In the genomic region with DNA sequence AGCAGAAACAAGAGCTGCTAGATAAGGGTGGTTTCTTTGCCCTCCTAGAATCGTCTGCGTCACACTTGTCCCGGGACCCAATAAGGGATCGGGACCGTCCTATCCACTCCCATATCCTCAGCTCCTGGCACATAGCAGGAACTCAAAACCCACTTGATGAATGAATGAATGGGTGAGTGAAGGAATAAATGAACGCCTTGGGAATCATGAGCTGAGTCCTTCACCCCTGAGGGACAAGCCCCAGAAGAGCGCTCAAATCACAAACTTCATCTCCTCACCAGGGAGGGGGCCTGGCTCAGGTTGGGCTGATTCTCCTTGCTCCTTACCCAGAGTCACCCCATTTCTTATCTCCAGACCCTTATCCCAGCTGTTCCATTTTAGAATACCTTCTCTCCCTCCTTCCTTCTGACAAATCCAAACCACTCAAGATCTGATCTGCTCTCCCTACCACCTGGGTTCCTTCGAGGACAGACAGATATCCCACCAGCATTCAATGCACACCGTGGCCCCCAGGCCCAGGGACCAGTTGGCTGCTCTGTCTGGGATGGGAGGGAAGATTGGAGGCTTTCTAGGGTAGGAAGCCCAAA, we compare ENCODE assay signal across 8 cellular contexts. TPM values are rescaled to one million over a fixed set of nuclear protein-coding genes. Genes with fewer than 3 reads are reported as not detected.
DNase-seq lines count a peak whose midpoint lies in the region; ATAC-seq and TF ChIP-seq lines count a peak whose summit lies in the region.

No MANE protein-coding gene starts in this region.

- TF ChIP-seq POLR2A in body of pancreas (IDR thresholded peaks at IDR 0.05): no peak
- TF ChIP-seq POLR2A in thyroid gland (IDR thresholded peaks at IDR 0.05): no peak

- intact Hi-C loops in activated CD4-positive, alpha-beta T cell treated with anti-CD3 and anti-CD28 coated beads, Interleukin-2, amount 10 ng/mL, durations not matched to agents 24 days and 14 days (cut with micrococcal nuclease): loop anchor here (2.0 kb wide), 2 partner anchors 34 to 52 kb away; partner anchors contain the start of gene ATPAF1
- intact Hi-C loops in body of pancreas (cut with DNase I): no loop called here
- intact Hi-C loops in thyroid gland (cut with DNase I): no loop called here

- H3K27ac ChIP-seq in body of pancreas: peak overlapping the region; percentile 81 to 94 (median 88)
- H3K27ac ChIP-seq in liver (ENCODE audit: low read depth in 1 of 2, low read length in 2 of 2): peak overlapping the region; percentile 80 to 92
- peak overlapping the region; percentile 82 to 91 (median 87) for H3K27ac ChIP-seq in thyroid gland

- peak overlapping the region; percentile 94 for H3K4me3 Mint-ChIP-seq in activated CD4-positive, alpha-beta T cell treated with anti-CD3 and anti-CD28 coated beads, Interleukin-2, amount 10 ng/mL, durations not matched to agents 24 days and 14 days

- peak overlapping the region; percentile 87 for H3K27ac Mint-ChIP-seq in activated CD4-positive, alpha-beta T cell treated with anti-CD3 and anti-CD28 coated beads, Interleukin-2, amount 10 ng/mL, durations not matched to agents 24 days and 14 days

- 24 to 25% methylated on average over 9 of the region's 9 CpGs for WGBS in body of pancreas, 2 donors
- 39% methylated on average over 9 of the region's 9 CpGs for WGBS in liver
- 33 to 43% methylated on average over 7 to 9 of the region's 9 CpGs for WGBS in thyroid gland, 2 donors

- H3K9me3 Mint-ChIP-seq in activated CD4-positive, alpha-beta T cell treated with anti-CD3 and anti-CD28 coated beads, Interleukin-2, amount 10 ng/mL, durations not matched to agents 24 days and 14 days: no peaks in the 10 kb centered on the region

- TF ChIP-seq CTCF in body of pancreas (IDR thresholded peaks at IDR 0.05): no peak
- no peak for TF ChIP-seq CTCF in liver (IDR thresholded peaks at IDR 0.05; ENCODE audit: low read depth, low read length, missing input control)
- TF ChIP-seq CTCF in thyroid gland (IDR thresholded peaks at IDR 0.05): no peak

- peak; percentile 16 for ATAC-seq in body of pancreas
- no peak for ATAC-seq in activated CD4-positive, CD25-positive, alpha-beta regulatory T cell treated with anti-CD3 and anti-CD28 coated beads, Interleukin-2, amount 50 U/mL, for 24 hours
- no peak for ATAC-seq in GM19035 (IDR thresholded peaks at IDR 0.05; ENCODE audit: unreplicated experiment)

- H3K36me3 Mint-ChIP-seq in activated CD4-positive, alpha-beta T cell treated with anti-CD3 and anti-CD28 coated beads, Interleukin-2, amount 10 ng/mL, durations not matched to agents 24 days and 14 days (ENCODE audit: low read depth): peaks cover 3% of the 10 kb centered on the region

- H3K9ac ChIP-seq in liver (ENCODE audit: low read depth in 1 of 2, low read length in 2 of 2): peak overlapping the region; percentile 70 to 80

- no peak for TF ChIP-seq RAD21 in liver (IDR thresholded peaks at IDR 0.05)

- H3K27me3 ChIP-seq in body of pancreas (no peaks in the 10 kb centered on the region), liver (ENCODE audit: control insufficient read depth in 4 of 4, insufficient read depth in 4 of 4, low read length in 3 of 4) (no peaks in the 10 kb centered on the region), thyroid gland (no peaks in the 10 kb centered on the region)

- H3K36me3 ChIP-seq in body of pancreas (replicated peaks in 1 of 2; ENCODE audit: insufficient read depth in 1 of 2, low read depth in 2 of 2): no peaks in the 10 kb centered on the region
- no peaks in the 10 kb centered on the region for H3K36me3 ChIP-seq in liver (ENCODE audit: control insufficient read depth in 4 of 4, insufficient read depth in 3 of 4, low read depth in 1 of 4, low read length in 3 of 4)
- no peaks in the 10 kb centered on the region for H3K36me3 ChIP-seq in thyroid gland

- H3K4me3 ChIP-seq in body of pancreas (peak overlapping the region in 1 of 2 donors; percentile 59), liver (ENCODE audit: low read depth in 1 of 3, low read length in 3 of 3) (peak overlapping the region; percentile 79 to 90 (median 88)), thyroid gland (replicated peaks in 1 of 3) (peak overlapping the region; percentile 39 to 83 (median 66))

- DNase-seq in activated CD4-positive, alpha-beta T cell treated with anti-CD3 and anti-CD28 coated beads, Interleukin-2, amount 10 ng/mL, durations not matched to agents 24 days and 14 days: no peak
- no peak for DNase-seq in activated CD4-positive, alpha-beta T cell treated with anti-CD3 and anti-CD28 coated beads, Interleukin-2, amount 50 U/mL, for 4 hours
- DNase-seq in body of pancreas (no peak), thyroid gland (no peak), NCI-H446 (lab: John Stamatoyannopoulos, UW) (no peak)

- H3K27me3 Mint-ChIP-seq in activated CD4-positive, alpha-beta T cell treated with anti-CD3 and anti-CD28 coated beads, Interleukin-2, amount 10 ng/mL, durations not matched to agents 24 days and 14 days: no peaks in the 10 kb centered on the region

- H3K9me3 ChIP-seq in body of pancreas: no peaks in the 10 kb centered on the region
- H3K9me3 ChIP-seq in liver (ENCODE audit: control insufficient read depth in 4 of 4, low read length in 3 of 4): no peaks in the 10 kb centered on the region
- H3K9me3 ChIP-seq in thyroid gland: no peaks in the 10 kb centered on the region

- H3K4me1 ChIP-seq in body of pancreas: peaks cover 48% of the 10 kb centered on the region
- H3K4me1 ChIP-seq in liver (ENCODE audit: control insufficient read depth in 4 of 4, insufficient read depth in 4 of 4, low read length in 3 of 4): peaks cover 9 to 26% (median 18%) of the 10 kb centered on the region in 4 donors
- H3K4me1 ChIP-seq in thyroid gland: peaks cover 26 to 42% of the 10 kb centered on the region in 2 donors

- peaks cover 53% of the 10 kb centered on the region for H3K4me1 Mint-ChIP-seq in activated CD4-positive, alpha-beta T cell treated with anti-CD3 and anti-CD28 coated beads, Interleukin-2, amount 10 ng/mL, durations not matched to agents 24 days and 14 days

TF ChIP-seq in liver, 16 proteins besides CTCF, POLR2A, EP300 and RAD21 (continues in another document):
- TF ChIP-seq YY1 (IDR thresholded peaks at IDR 0.05) (no peak), REST (IDR thresholded peaks at IDR 0.05) (no peak), HNF4G (IDR thresholded peaks at IDR 0.05) (no peak), HNF4A (conservative IDR thresholded peaks at IDR 0.05) (no peak), FOXA2 (IDR thresholded peaks at IDR 0.05) (no peak), FOXA1 (IDR thresholded peaks at IDR 0.05) (no peak), RXRA (IDR thresholded peaks at IDR 0.05) (no peak), JUND (IDR thresholded peaks at IDR 0.05) (no peak), ATF3 (IDR thresholded peaks at IDR 0.05) (no peak), TAF1 (conservative IDR thresholded peaks at IDR 0.05) (no peak), GABPA (IDR thresholded peaks at IDR 0.05 in 1 of 2, conservative IDR thresholded peaks at IDR 0.05 in 1 of 2) (no peak), EGR1 (IDR thresholded peaks at IDR 0.05; ENCODE audit: low read depth in 2 of 2) (no peak)

RNA-seq across cellular contexts. Expression of gene MOB3C, which starts 0.6 kb away (rescaled TPM):
- total RNA-seq in activated CD4-positive, alpha-beta T cell treated with anti-CD3 and anti-CD28 coated beads, Interleukin-2, amount 10 ng/mL, durations not matched to agents 24 days and 14 days: 15.0 and 17.8 TPM in 2 replicates
- 10 to 100 TPM; 20.8 to 23.3 TPM for total RNA-seq in body of pancreas
- total RNA-seq in liver: 1 to 10 TPM; 7.4 to 7.9 TPM
- 1 to 10 TPM; 2.3 to 3.5 TPM for polyA plus RNA-seq in liver
- 10 to 100 TPM; 22.4 to 30.8 (median 26.6) TPM for total RNA-seq in thyroid gland

RNA-seq across cellular contexts. Expression of gene MKNK1, which starts 13.1 kb away (rescaled TPM):
- 41.8 and 42.5 TPM in 2 replicates for total RNA-seq in activated CD4-positive, alpha-beta T cell treated with anti-CD3 and anti-CD28 coated beads, Interleukin-2, amount 10 ng/mL, durations not matched to agents 24 days and 14 days
- total RNA-seq in body of pancreas (100 to 1,000 TPM; 155 to 238 TPM), liver (10 to 100 TPM; 19.4 to 30.8 TPM), thyroid gland (10 to 100 TPM; 20.8 to 29.6 (median 23.4) TPM)
- polyA plus RNA-seq in liver: 10 to 100 TPM; 10.2 to 17.3 TPM

RNA-seq across cellular contexts. Expression of gene ATPAF1, which starts 51.0 kb away (rescaled TPM):
- total RNA-seq in activated CD4-positive, alpha-beta T cell treated with anti-CD3 and anti-CD28 coated beads, Interleukin-2, amount 10 ng/mL, durations not matched to agents 24 days and 14 days: 41.6 and 43.1 TPM in 2 replicates
- total RNA-seq in body of pancreas: 10 to 100 TPM; 22.8 to 33.0 TPM
- total RNA-seq in liver: 10 to 100 TPM; 35.3 to 37.9 TPM
- polyA plus RNA-seq in liver: 10 to 100 TPM; 36.0 to 54.1 TPM
- total RNA-seq in thyroid gland: 10 to 100 TPM; 48.0 to 85.6 (median 56.3) TPM

RNA-seq across cellular contexts. Expression of gene TEX38, which starts 54.5 kb away (rescaled TPM):
- not detected in 2 replicates for total RNA-seq in activated CD4-positive, alpha-beta T cell treated with anti-CD3 and anti-CD28 coated beads, Interleukin-2, amount 10 ng/mL, durations not matched to agents 24 days and 14 days
- total RNA-seq in body of pancreas: not detected
- total RNA-seq in liver: not detected
- not detected for polyA plus RNA-seq in liver
- 1 to 10 TPM in 1 of 4 donors, not detected in 3; 2.1 TPM for total RNA-seq in thyroid gland
